In the genomic region with DNA sequence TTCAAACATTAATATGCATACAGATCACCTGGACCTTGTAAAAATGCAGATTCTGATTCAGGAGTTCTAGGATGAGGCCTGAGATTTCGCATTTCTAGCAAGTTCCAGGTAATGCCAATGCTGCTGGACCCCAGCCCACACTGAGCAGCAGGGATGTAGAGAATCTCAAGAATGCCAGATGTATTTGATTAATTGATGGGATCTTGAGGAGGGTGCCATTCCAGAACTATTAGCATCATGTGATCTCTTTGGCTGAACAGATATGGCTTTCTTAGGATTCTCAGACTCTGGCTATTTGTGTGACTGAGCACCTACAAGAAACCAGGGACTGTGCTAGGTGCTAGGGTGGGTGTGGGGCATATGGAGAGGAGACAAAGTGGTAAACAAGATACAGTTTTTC, we compare ENCODE assay signal across 28 cellular contexts.
"Had no signal": no experiment of that assay in that cellular context is flagged by ENCODE, and none has a peak within 500 bp of the region (broad histone marks: within the 10 kb centered on the region; RNA-seq: fewer than 3 reads in every experiment).

No MANE protein-coding gene starts in this region.

- H3K27ac ChIP-seq: adrenal gland, breast epithelium, cardiac muscle cell, coronary artery, dorsolateral prefrontal cortex, esophagus squamous epithelium had no signal

- H3K4me1 ChIP-seq: adrenal gland, breast epithelium, esophagus squamous epithelium had no signal

- H3K4me3 ChIP-seq: adrenal gland, breast epithelium, cardiac muscle cell, coronary artery, dorsolateral prefrontal cortex, esophagus squamous epithelium had no signal

- DNase-seq: activated CD4-positive, alpha-beta memory T cell treated with anti-CD3 and anti-CD28 coated beads for 36 hours; activated CD4-positive, alpha-beta T cell treated with anti-CD3 and anti-CD28 coated beads for 36 hours; activated CD4-positive, alpha-beta T cell treated with anti-CD3 and anti-CD28 coated beads, Interleukin-2, amount 10 ng/mL, durations not matched to agents 24 days and 14 days; activated CD4-positive, CD25-positive, alpha-beta regulatory T cell; activated CD4-positive, CD25-positive, alpha-beta regulatory T cell treated with anti-CD3 and anti-CD28 coated beads, Interleukin-2, amount 50 U/mL, for 72 hours; activated CD8-positive, alpha-beta memory T cell treated with anti-CD3 and anti-CD28 coated beads, Interleukin-2, amount 10 ng/mL, durations not matched to agents 7 days and 5 days; activated CD8-positive, alpha-beta memory T cell treated with anti-CD3 and anti-CD28 coated beads, Interleukin-2, amount 50 U/mL, for 4 hours; activated CD8-positive, alpha-beta T cell treated with anti-CD3 and anti-CD28 coated beads, Interleukin-2, amount 10 ng/mL, durations not matched to agents 7 days and 5 days; activated effector memory CD4-positive, alpha-beta T cell treated with anti-CD3 and anti-CD28 coated beads, Interleukin-2, amount 50 U/mL, for 16 hours; activated naive CD4-positive, alpha-beta T cell treated with anti-CD3 and anti-CD28 coated beads for 36 hours; activated naive CD8-positive, alpha-beta T cell treated with anti-CD3 and anti-CD28 coated beads for 36 hours; activated naive CD8-positive, alpha-beta T cell treated with anti-CD3 and anti-CD28 coated beads, Interleukin-2, amount 50 U/mL, for 24 hours; activated T-cell treated with anti-CD3 and anti-CD28 coated beads, Interleukin-2, amount 50 U/mL, for 1 hour; activated T-cell treated with anti-CD3 and anti-CD28 coated beads, Interleukin-2, amount 50 U/mL, for 48 hours; adrenal gland; amygdala; aorta; central memory CD4-positive, alpha-beta T cell; dorsolateral prefrontal cortex; effector memory CD8-positive, alpha-beta T cell; esophagus squamous epithelium; T-helper 1 cell; T-helper 17 cell; T1000 had no signal

- FAIRE-seq: frontal cortex had no signal

- H3K9me3 ChIP-seq: adrenal gland, breast epithelium, esophagus squamous epithelium had no signal

- H3K27me3 ChIP-seq: adrenal gland, breast epithelium, cardiac muscle cell, dorsolateral prefrontal cortex, esophagus squamous epithelium had no signal

- H3K36me3 ChIP-seq: adrenal gland, breast epithelium, cardiac muscle cell, esophagus squamous epithelium had no signal

- ATAC-seq: activated CD4-positive, alpha-beta T cell treated with anti-CD3 and anti-CD28 coated beads for 36 hours; activated CD8-positive, alpha-beta memory T cell treated with anti-CD3 and anti-CD28 coated beads, Interleukin-2, amount 10 ng/mL, durations not matched to agents 7 days and 5 days; activated CD8-positive, alpha-beta T cell treated with anti-CD3 and anti-CD28 coated beads, Interleukin-2, amount 10 ng/mL, durations not matched to agents 7 days and 5 days; activated naive CD8-positive, alpha-beta T cell treated with anti-CD3 and anti-CD28 coated beads, Interleukin-2, amount 50 U/mL, for 24 hours; effector memory CD8-positive, alpha-beta T cell; T-helper 17 cell had no signal
